In the genomic region with DNA sequence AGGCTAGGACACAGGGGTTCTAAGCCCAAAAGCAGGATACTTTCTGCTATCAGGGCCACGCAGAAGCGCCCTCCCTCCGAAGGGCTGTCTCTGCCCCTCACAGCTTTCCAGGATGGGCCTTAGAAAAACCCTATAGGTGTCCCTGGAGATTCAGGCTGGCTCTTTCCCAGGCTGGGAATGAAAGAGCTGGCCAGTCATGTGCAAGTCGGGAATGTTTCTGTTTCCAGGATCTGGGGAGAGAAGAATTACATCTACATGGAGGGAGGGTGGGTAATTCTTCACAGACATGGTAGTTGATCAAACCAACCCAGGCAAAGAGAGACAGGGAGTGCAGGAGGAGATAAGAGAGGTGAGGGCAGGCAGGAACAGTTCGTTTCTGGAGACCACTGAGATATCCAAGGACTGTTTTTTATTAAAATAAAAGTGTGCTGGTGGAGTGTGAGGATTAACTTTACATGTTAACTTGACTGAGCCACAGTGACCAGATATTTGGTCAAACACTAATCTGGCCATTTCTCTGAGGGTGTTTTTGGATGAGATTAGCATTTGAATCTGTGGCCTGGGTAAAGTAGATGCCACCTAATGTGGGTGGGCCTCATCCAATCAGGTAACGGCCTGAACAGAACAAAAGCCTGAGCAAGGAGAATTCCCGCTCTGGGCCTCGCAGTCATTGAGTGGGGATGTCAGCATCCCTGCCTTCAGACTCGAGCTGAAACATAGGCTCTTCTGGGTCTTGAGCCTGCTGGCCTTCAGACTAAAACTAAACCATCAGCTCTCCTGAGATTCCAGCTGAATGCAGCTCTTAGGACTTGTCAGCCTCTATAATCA, we compare ENCODE assay signal across 19 cellular contexts. TPM values are rescaled to one million over a fixed set of nuclear protein-coding genes. Genes with fewer than 3 reads are reported as not detected.
DNase-seq lines count a peak whose midpoint lies in the region; ATAC-seq and TF ChIP-seq lines count a peak whose summit lies in the region.
"Had no signal": no experiment of that assay in that cellular context is flagged by ENCODE, and none has a peak within 500 bp of the region (broad histone marks: within the 10 kb centered on the region; RNA-seq: fewer than 3 reads in every experiment).

No MANE protein-coding gene starts in this region.

- CTCF ChIA-PET in CD4-positive, alpha-beta T cell (lab: Charles Lee), result interaction anchor here (0.8 to 1.5 kb wide), 2 partner anchors 14 to 48 kb away, joined by 5 to 7 read pairs; no protein-coding TSS in a partner anchor

- H3K36me3 ChIP-seq in H7 (replicated peaks; ENCODE audit: control insufficient read depth, insufficient read depth, low read length), result no peaks in the 10 kb centered on the region; the same call in 1 of the 2 replicates
- H3K36me3 ChIP-seq: SJCRH30 had no signal

- H3K27ac Mint-ChIP-seq in CD4-positive, alpha-beta T cell, result peak overlapping the region; percentile 13
- peak overlapping the region; percentile 40 for H3K27ac Mint-ChIP-seq in activated naive CD8-positive, alpha-beta T cell treated with anti-CD3 and anti-CD28 coated beads for 36 hours
- H3K27ac Mint-ChIP-seq in nephron progenitor cell, result peak overlapping the region; percentile 92
- H3K27ac Mint-ChIP-seq: activated naive CD8-positive, alpha-beta T cell treated with anti-CD3 and anti-CD28 coated beads, Interleukin-2, amount 10 ng/mL, durations not matched to agents 7 days and 5 days; stimulated activated naive CD8-positive, alpha-beta T cell treated with anti-CD3 and anti-CD28 coated beads, Interleukin-15, Interleukin-2, amounts not matched to agents 100 ng/mL and 50 ng/mL, for 24 hours had no signal

- no peak overlapping the region for H3K27ac ChIP-seq in CD4-positive, alpha-beta T cell (ENCODE audit: low read depth, low read length)
- H3K27ac ChIP-seq: SJCRH30 had no signal

- H3K4me3 Mint-ChIP-seq in CD4-positive, alpha-beta T cell, result no peak overlapping the region
- no peak overlapping the region for H3K4me3 Mint-ChIP-seq in activated naive CD8-positive, alpha-beta T cell treated with anti-CD3 and anti-CD28 coated beads for 36 hours
- H3K4me3 Mint-ChIP-seq in nephron progenitor cell, result no peak overlapping the region
- H3K4me3 Mint-ChIP-seq: activated CD8-positive, alpha-beta memory T cell treated with anti-CD3 and anti-CD28 coated beads, Interleukin-2, amount 10 ng/mL, durations not matched to agents 7 days and 5 days; activated naive CD8-positive, alpha-beta T cell treated with anti-CD3 and anti-CD28 coated beads, Interleukin-2, amount 10 ng/mL, durations not matched to agents 7 days and 5 days; activated T-helper 1 cell treated with anti-CD3 and anti-CD28 coated beads, Interleukin-12 subunit alpha, Interleukin-12 subunit beta, Interleukin-2, Interleukin-4 antibody, amounts not matched to agents 30 ng/mL and 10 ng/mL and 1 ng/mL, durations not matched to agents 14 hours and 24 hours and 36 hours; stimulated activated naive CD8-positive, alpha-beta T cell treated with anti-CD3 and anti-CD28 coated beads, Interleukin-15, Interleukin-2, amounts not matched to agents 100 ng/mL and 50 ng/mL, for 24 hours had no signal

- H3K9me3 Mint-ChIP-seq in CD4-positive, alpha-beta T cell, result peaks cover 3% of the 10 kb centered on the region
- peaks cover 10% of the 10 kb centered on the region for H3K9me3 Mint-ChIP-seq in activated naive CD8-positive, alpha-beta T cell treated with anti-CD3 and anti-CD28 coated beads for 36 hours
- H3K9me3 Mint-ChIP-seq in nephron progenitor cell, result peaks cover 15% of the 10 kb centered on the region
- H3K9me3 Mint-ChIP-seq: stimulated activated naive CD8-positive, alpha-beta T cell treated with anti-CD3 and anti-CD28 coated beads, Interleukin-15, Interleukin-2, amounts not matched to agents 100 ng/mL and 50 ng/mL, for 24 hours had no signal

- no peak overlapping the region for H3K4me3 ChIP-seq in H7 (ENCODE audit: insufficient read depth, low read depth, low read length)
- H3K4me3 ChIP-seq: SJCRH30 had no signal

- no peaks in the 10 kb centered on the region for H3K27me3 Mint-ChIP-seq in CD4-positive, alpha-beta T cell
- no peaks in the 10 kb centered on the region for H3K27me3 Mint-ChIP-seq in activated naive CD8-positive, alpha-beta T cell treated with anti-CD3 and anti-CD28 coated beads for 36 hours
- no peaks in the 10 kb centered on the region for H3K27me3 Mint-ChIP-seq in nephron progenitor cell (ENCODE audit: low read depth, poor library complexity)
- H3K27me3 Mint-ChIP-seq: activated CD8-positive, alpha-beta memory T cell treated with anti-CD3 and anti-CD28 coated beads, Interleukin-2, amount 10 ng/mL, durations not matched to agents 7 days and 5 days; activated naive CD8-positive, alpha-beta T cell treated with anti-CD3 and anti-CD28 coated beads, Interleukin-2, amount 10 ng/mL, durations not matched to agents 7 days and 5 days; stimulated activated naive CD8-positive, alpha-beta T cell treated with anti-CD3 and anti-CD28 coated beads, Interleukin-15, Interleukin-2, amounts not matched to agents 100 ng/mL and 50 ng/mL, for 24 hours had no signal

- intact Hi-C loops in CD4-positive, alpha-beta T cell (cut with DNase I, micrococcal nuclease), result no loop called here

- peaks cover 52% of the 10 kb centered on the region for H3K4me1 Mint-ChIP-seq in CD4-positive, alpha-beta T cell (ENCODE audit: low read depth)
- H3K4me1 Mint-ChIP-seq in activated naive CD8-positive, alpha-beta T cell treated with anti-CD3 and anti-CD28 coated beads for 36 hours, result peaks cover 37% of the 10 kb centered on the region
- H3K4me1 Mint-ChIP-seq in nephron progenitor cell, result peaks cover 19% of the 10 kb centered on the region

- TF ChIP-seq CTCF in CD4-positive, alpha-beta T cell (IDR thresholded peaks at IDR 0.05), result no peak
- TF ChIP-seq CTCF in nephron progenitor cell (IDR thresholded peaks at IDR 0.05), result no peak

- no peak for ATAC-seq in CD4-positive, alpha-beta T cell (ENCODE audit: poor library complexity)
- no peak for ATAC-seq in GM18511 (IDR thresholded peaks at IDR 0.05; ENCODE audit: unreplicated experiment)
- ATAC-seq: activated CD8-positive, alpha-beta memory T cell treated with anti-CD3 and anti-CD28 coated beads, Interleukin-2, amount 10 ng/mL, durations not matched to agents 7 days and 5 days had no signal

- no peak for DNase-seq in CD4-positive, alpha-beta T cell
- DNase-seq in H7 (peak; percentile 55), nephron progenitor cell (no peak), iPS-NIHi11 (ENCODE audit: low spot score) (no peak), RKO (ENCODE audit: low spot score) (no peak)
- DNase-seq in activated naive CD8-positive, alpha-beta T cell treated with anti-CD3 and anti-CD28 coated beads for 36 hours, result no peak
- DNase-seq in activated CD4-positive, alpha-beta T cell treated with anti-CD3 and anti-CD28 coated beads, Interleukin-2, amount 50 U/mL, for 48 hours, result no peak
- DNase-seq: activated CD4-positive, alpha-beta T cell treated with anti-CD3 and anti-CD28 coated beads for 48 hours; activated CD8-positive, alpha-beta memory T cell treated with anti-CD3 and anti-CD28 coated beads, Interleukin-2, amount 10 ng/mL, durations not matched to agents 7 days and 5 days; activated naive CD8-positive, alpha-beta T cell treated with anti-CD3 and anti-CD28 coated beads, Interleukin-2, amount 10 ng/mL, durations not matched to agents 7 days and 5 days; DMS53; mesenchymal stem cell; NCI-H1092; NCI-H1930; NCI-H524 treated with DMSO at 0.1 percent for 48 hours; SJCRH30 had no signal

- peaks cover 47% of the 10 kb centered on the region for H3K36me3 Mint-ChIP-seq in CD4-positive, alpha-beta T cell (ENCODE audit: low read depth)
- peaks cover 46% of the 10 kb centered on the region for H3K36me3 Mint-ChIP-seq in activated naive CD8-positive, alpha-beta T cell treated with anti-CD3 and anti-CD28 coated beads for 36 hours
- H3K36me3 Mint-ChIP-seq in nephron progenitor cell (ENCODE audit: low read depth), result peaks cover 10% of the 10 kb centered on the region

- POLR2A ChIA-PET in CD4-positive, alpha-beta T cell (lab: Charles Lee), result interaction anchor here (0.7 to 1.1 kb wide), 2 partner anchors 9 to 15 kb away, joined by 3 read pairs; no protein-coding TSS in a partner anchor

- H3K27me3 ChIP-seq in CD4-positive, alpha-beta T cell (ENCODE audit: control insufficient read depth, insufficient read depth, low read length), result no peaks in the 10 kb centered on the region
- H3K27me3 ChIP-seq in H7 (ENCODE audit: control insufficient read depth, insufficient read depth, low read length), result no peaks in the 10 kb centered on the region
- H3K27me3 ChIP-seq: SJCRH30 had no signal

- H3K9me3 ChIP-seq in CD4-positive, alpha-beta T cell (ENCODE audit: control insufficient read depth, low read length), result peaks cover 18% of the 10 kb centered on the region

RNA-seq across cellular contexts. Expression of a gene that starts 15.3 kb away (rescaled TPM):
- total RNA-seq in CD4-positive, alpha-beta T cell, result 10 to 100 TPM; 82.0 to 83.5 TPM
- 40.1 and 50.3 TPM in 2 replicates for total RNA-seq in H7 (2014; rRNA removed; shearing (Covaris generic))
- total RNA-seq in activated naive CD8-positive, alpha-beta T cell treated with anti-CD3 and anti-CD28 coated beads for 36 hours, result 100 to 1,000 TPM; 127 to 131 TPM

Comparison
In these comparisons a context has a peak if more than half of its experiments do, and no peak if none do; other contexts are left out.
1. H3K27ac Mint-ChIP-seq: peak in every context shown above with its lines; median percentile 92 in nephron progenitor cell; 40 in activated naive CD8-positive, alpha-beta T cell treated with anti-CD3 and anti-CD28 coated beads for 36 hours; 13 in CD4-positive, alpha-beta T cell.